ENCODE assay signal across 32 cellular contexts in the genomic region with DNA sequence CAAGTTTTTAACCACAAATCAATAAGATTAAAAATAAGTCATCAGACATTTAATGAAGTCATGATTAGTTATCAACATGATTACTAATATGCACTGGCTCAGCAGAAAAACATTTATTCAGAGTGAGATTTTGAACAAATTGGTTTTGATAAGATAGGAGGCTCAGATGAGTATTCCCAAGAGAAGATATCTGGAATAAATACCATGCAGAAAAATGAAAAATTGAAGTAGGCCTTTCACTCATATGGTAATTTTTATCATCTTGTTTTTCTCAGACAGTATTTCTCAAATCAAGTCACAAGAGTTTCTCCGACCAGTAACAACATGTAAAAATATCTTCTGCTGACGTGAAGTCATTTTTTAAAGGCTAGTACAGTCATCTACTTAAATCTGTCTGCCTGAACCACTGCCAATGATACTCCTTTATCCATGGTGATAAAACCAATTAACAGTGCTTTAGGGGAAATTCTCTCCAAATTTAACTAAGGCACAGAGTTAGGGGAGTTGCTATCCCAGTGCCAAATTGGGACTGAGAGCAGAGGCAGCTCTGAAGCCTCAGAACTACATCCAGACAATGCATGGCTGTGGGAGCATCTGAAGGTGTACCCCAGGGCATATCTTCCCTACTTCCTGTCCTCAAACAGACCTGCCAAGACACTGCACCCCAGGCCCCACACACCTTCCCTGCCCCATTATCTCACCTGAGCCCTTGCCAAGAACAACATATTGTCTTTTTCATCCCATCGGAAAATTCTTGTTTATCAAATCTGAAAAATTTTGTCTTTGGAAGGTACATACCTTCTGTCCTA.
A peak's percentile ranks its signal among the peaks of the same experiment; 100 is the strongest.
DNase-seq lines count a peak whose midpoint lies in the region; ATAC-seq, FAIRE-seq and TF ChIP-seq lines count a peak whose summit lies in the region.
"Had no signal": no experiment of that assay in that cellular context is flagged by ENCODE, and none has a peak within 500 bp of the region (broad histone marks: within the 10 kb centered on the region; RNA-seq: fewer than 3 reads in every experiment).

No MANE protein-coding gene starts in this region.

- no peaks in the 10 kb centered on the region for H3K27me3 Mint-ChIP-seq in astrocyte (ENCODE audit: low read depth, unreplicated experiment)
- H3K27me3 Mint-ChIP-seq: activated CD4-positive, alpha-beta T cell treated with anti-CD3 and anti-CD28 coated beads, Interleukin-2, amount 10 ng/mL, durations not matched to agents 24 days and 14 days; activated T-cell treated with anti-CD3 and anti-CD28 coated beads, Interleukin-2, amount 50 U/mL, for 24 hours had no signal

- no peak overlapping the region for H3K4me2 ChIP-seq in astrocyte (ENCODE audit: low read length)
- H3K4me2 ChIP-seq: smooth muscle cell had no signal

- no peaks in the 10 kb centered on the region for H3K36me3 Mint-ChIP-seq in astrocyte (ENCODE audit: low read depth, unreplicated experiment)
- H3K36me3 Mint-ChIP-seq: activated naive CD8-positive, alpha-beta T cell treated with anti-CD3 and anti-CD28 coated beads, Interleukin-2, amount 10 ng/mL, durations not matched to agents 7 days and 5 days had no signal

- H3K9me3 ChIP-seq in astrocyte (ENCODE audit: insufficient read depth, low read depth, low read length): no peaks in the 10 kb centered on the region
- H3K9me3 ChIP-seq: body of pancreas, Caco-2, left ventricle myocardium inferior, ovary had no signal

- no peaks in the 10 kb centered on the region for H3K27me3 ChIP-seq in astrocyte (ENCODE audit: insufficient read depth, low read length)
- H3K27me3 ChIP-seq: body of pancreas, ovary had no signal

- FAIRE-seq in astrocyte (lab: Jason Lieb, UNC): no peak

- no peak for ATAC-seq in GM21529 (IDR thresholded peaks at IDR 0.05; ENCODE audit: unreplicated experiment)
- ATAC-seq: body of pancreas, HCT116, Right ventricle myocardium inferior had no signal

- DNase-seq in NCI-H82 (lab: John Stamatoyannopoulos, UW) (peak; percentile 22), astrocyte (ENCODE audit: low read depth) (peak; percentile 68), fibroblast of pulmonary artery (ENCODE audit: low read depth) (peak; percentile 34), retinal pigment epithelial cell (ENCODE audit: low read depth) (peak; percentile 86), ACHN (no peak), ecto neural progenitor cell (ENCODE audit: low spot score) (no peak), NCI-H510A treated with DMSO at 0.1 percent for 48 hours (lab: John Stamatoyannopoulos, UW) (no peak)
- DNase-seq: activated CD4-positive, alpha-beta T cell treated with anti-CD3 and anti-CD28 coated beads, Interleukin-2, amount 10 ng/mL, durations not matched to agents 24 days and 14 days; activated gamma-delta T cell; activated naive CD8-positive, alpha-beta T cell treated with anti-CD3 and anti-CD28 coated beads, Interleukin-2, amount 10 ng/mL, durations not matched to agents 7 days and 5 days; activated T-cell treated with anti-CD3 and anti-CD28 coated beads, Interleukin-2, amount 50 U/mL, for 24 hours; body of pancreas; C1 segment of cervical spinal cord; Caco-2; DMS79 treated with DMSO at 0.1 percent for 48 hours; effector CD4-positive, alpha-beta T cell; erythroblast; KBM-7; left ventricle myocardium inferior; MM.1S; NCI-H1417 treated with DMSO at 0.1 percent for 48 hours; NCI-H2081 treated with DMSO at 0.1 percent for 48 hours; NCI-H226; NCI-H774; ovary; stimulated activated CD4-positive, alpha-beta T cell treated with anti-CD3 and anti-CD28 coated beads, Interleukin-1b, Interleukin-23, amount 100 ng/mL, for 48 hours; T-helper 9 cell had no signal

- H3K36me3 ChIP-seq in astrocyte (ENCODE audit: insufficient read depth, low read length): no peaks in the 10 kb centered on the region
- H3K36me3 ChIP-seq: left ventricle myocardium inferior, ovary had no signal

- H3K27ac ChIP-seq in astrocyte (ENCODE audit: low read depth, low read length): no peak overlapping the region
- H3K27ac ChIP-seq: body of pancreas, left ventricle myocardium inferior, ovary had no signal

- H3K9ac ChIP-seq in astrocyte (ENCODE audit: low read length): no peak overlapping the region

- no peaks in the 10 kb centered on the region for H3K9me3 Mint-ChIP-seq in astrocyte (ENCODE audit: unreplicated experiment)
- H3K9me3 Mint-ChIP-seq: activated naive CD8-positive, alpha-beta T cell treated with anti-CD3 and anti-CD28 coated beads, Interleukin-2, amount 10 ng/mL, durations not matched to agents 7 days and 5 days; nephron had no signal

- H3K4me1 ChIP-seq in astrocyte (ENCODE audit: insufficient read depth, low read length): no peaks in the 10 kb centered on the region
- H3K4me1 ChIP-seq: body of pancreas, Caco-2 had no signal

- H2AFZ ChIP-seq in astrocyte (ENCODE audit: low read depth, low read length): no peak overlapping the region

- no peaks in the 10 kb centered on the region for H3K79me2 ChIP-seq in astrocyte (ENCODE audit: insufficient read depth, low read length)

- in situ Hi-C loops in ACHN (cut with HindIII; ENCODE audit: low pct_ligation_motif_present, low pct_unique_long_range_greater_than_20kb, low sequenced_read_pairs): no loop called here

- H3K27ac Mint-ChIP-seq in astrocyte (ENCODE audit: unreplicated experiment): no peak overlapping the region
- H3K27ac Mint-ChIP-seq: activated CD4-positive, alpha-beta T cell treated with anti-CD3 and anti-CD28 coated beads, Interleukin-2, amount 10 ng/mL, durations not matched to agents 24 days and 14 days; activated naive CD8-positive, alpha-beta T cell treated with anti-CD3 and anti-CD28 coated beads, Interleukin-2, amount 10 ng/mL, durations not matched to agents 7 days and 5 days; activated T-cell treated with anti-CD3 and anti-CD28 coated beads, Interleukin-2, amount 50 U/mL, for 24 hours had no signal

- no peak overlapping the region for H3K4me3 ChIP-seq in astrocyte (ENCODE audit: insufficient read depth, low read depth, low read length)
- H3K4me3 ChIP-seq in fibroblast of pulmonary artery (replicated peaks; ENCODE audit: low read depth, low read length): no peak overlapping the region
- no peak overlapping the region for H3K4me3 ChIP-seq in retinal pigment epithelial cell (ENCODE audit: low read length)
- H3K4me3 ChIP-seq: body of pancreas, left ventricle myocardium inferior, ovary, smooth muscle cell had no signal

- no peaks in the 10 kb centered on the region for H4K20me1 ChIP-seq in astrocyte (ENCODE audit: insufficient read depth, low read length)

- H3K4me1 Mint-ChIP-seq in astrocyte (ENCODE audit: low read depth, unreplicated experiment): no peaks in the 10 kb centered on the region
- H3K4me1 Mint-ChIP-seq: activated CD4-positive, alpha-beta T cell treated with anti-CD3 and anti-CD28 coated beads, Interleukin-2, amount 10 ng/mL, durations not matched to agents 24 days and 14 days; activated naive CD8-positive, alpha-beta T cell treated with anti-CD3 and anti-CD28 coated beads, Interleukin-2, amount 10 ng/mL, durations not matched to agents 7 days and 5 days; nephron had no signal

- TF ChIP-seq CTCF in astrocyte (IDR thresholded peaks at IDR 0.05; ENCODE audit: insufficient read depth, low read depth, low read length): no peak
- TF ChIP-seq CTCF in fibroblast of pulmonary artery (IDR thresholded peaks at IDR 0.05; ENCODE audit: low read length, missing control alignments): no peak
- TF ChIP-seq CTCF in retinal pigment epithelial cell (conservative IDR thresholded peaks at IDR 0.05; ENCODE audit: low read depth, low read length): no peak

- no peak overlapping the region for H3K4me3 Mint-ChIP-seq in astrocyte (ENCODE audit: unreplicated experiment)
- H3K4me3 Mint-ChIP-seq: activated CD4-positive, alpha-beta T cell treated with anti-CD3 and anti-CD28 coated beads, Interleukin-2, amount 10 ng/mL, durations not matched to agents 24 days and 14 days; activated naive CD8-positive, alpha-beta T cell treated with anti-CD3 and anti-CD28 coated beads, Interleukin-2, amount 10 ng/mL, durations not matched to agents 7 days and 5 days; activated T-cell treated with anti-CD3 and anti-CD28 coated beads, Interleukin-2, amount 50 U/mL, for 24 hours; nephron had no signal

Comparison
In these comparisons a context has a peak if more than half of its experiments do, and no peak if none do; other contexts are left out.
1. DNase-seq: peak in NCI-H82 (single experiment), astrocyte (single experiment), fibroblast of pulmonary artery (single experiment) and retinal pigment epithelial cell (single experiment); none in ACHN (single experiment), ecto neural progenitor cell (single experiment) and NCI-H510A treated with DMSO at 0.1 percent for 48 hours (single experiment).